Comparison of ENCODE assay signal across 8 cellular contexts in the genomic region with DNA sequence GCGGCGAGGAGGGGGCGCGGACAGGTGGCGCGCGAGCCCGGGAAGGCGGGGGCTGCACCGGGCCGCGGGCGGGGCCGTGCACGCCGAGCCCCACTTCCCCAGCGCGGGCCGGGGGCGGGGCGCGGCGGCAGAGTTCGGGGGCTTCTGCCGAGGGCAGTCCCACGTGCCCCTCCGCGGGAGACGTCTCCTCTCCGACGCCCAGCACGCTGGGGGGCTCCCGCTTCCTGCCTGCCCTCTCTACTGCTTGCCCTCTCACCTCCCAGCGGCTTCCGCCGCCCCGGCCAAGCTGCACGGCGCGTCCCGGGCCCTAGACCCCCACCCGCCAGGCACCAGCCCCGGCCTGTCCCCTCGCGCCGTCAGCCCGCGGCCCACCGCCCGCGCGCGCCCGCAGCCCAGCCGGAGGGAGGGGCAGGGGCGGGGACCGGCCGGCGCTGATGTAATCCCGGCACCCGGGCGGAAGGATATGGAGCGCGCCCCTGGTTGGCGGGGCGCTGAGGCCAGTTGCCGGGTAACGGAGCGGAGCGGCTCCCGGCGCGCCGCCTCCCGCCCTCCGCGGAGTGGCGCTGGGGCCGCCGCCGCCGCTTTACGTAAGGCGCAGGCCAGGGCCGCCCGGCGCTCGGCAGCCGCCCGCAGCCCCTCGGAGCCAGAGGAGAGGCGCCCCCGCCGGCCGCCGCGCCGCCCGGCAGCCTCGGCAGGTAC. TPM values are rescaled to one million over a fixed set of nuclear protein-coding genes. Genes with fewer than 3 reads are reported as not detected.
DNase-seq lines count a peak whose midpoint lies in the region; ATAC-seq and TF ChIP-seq lines count a peak whose summit lies in the region.

A gene with protein sequence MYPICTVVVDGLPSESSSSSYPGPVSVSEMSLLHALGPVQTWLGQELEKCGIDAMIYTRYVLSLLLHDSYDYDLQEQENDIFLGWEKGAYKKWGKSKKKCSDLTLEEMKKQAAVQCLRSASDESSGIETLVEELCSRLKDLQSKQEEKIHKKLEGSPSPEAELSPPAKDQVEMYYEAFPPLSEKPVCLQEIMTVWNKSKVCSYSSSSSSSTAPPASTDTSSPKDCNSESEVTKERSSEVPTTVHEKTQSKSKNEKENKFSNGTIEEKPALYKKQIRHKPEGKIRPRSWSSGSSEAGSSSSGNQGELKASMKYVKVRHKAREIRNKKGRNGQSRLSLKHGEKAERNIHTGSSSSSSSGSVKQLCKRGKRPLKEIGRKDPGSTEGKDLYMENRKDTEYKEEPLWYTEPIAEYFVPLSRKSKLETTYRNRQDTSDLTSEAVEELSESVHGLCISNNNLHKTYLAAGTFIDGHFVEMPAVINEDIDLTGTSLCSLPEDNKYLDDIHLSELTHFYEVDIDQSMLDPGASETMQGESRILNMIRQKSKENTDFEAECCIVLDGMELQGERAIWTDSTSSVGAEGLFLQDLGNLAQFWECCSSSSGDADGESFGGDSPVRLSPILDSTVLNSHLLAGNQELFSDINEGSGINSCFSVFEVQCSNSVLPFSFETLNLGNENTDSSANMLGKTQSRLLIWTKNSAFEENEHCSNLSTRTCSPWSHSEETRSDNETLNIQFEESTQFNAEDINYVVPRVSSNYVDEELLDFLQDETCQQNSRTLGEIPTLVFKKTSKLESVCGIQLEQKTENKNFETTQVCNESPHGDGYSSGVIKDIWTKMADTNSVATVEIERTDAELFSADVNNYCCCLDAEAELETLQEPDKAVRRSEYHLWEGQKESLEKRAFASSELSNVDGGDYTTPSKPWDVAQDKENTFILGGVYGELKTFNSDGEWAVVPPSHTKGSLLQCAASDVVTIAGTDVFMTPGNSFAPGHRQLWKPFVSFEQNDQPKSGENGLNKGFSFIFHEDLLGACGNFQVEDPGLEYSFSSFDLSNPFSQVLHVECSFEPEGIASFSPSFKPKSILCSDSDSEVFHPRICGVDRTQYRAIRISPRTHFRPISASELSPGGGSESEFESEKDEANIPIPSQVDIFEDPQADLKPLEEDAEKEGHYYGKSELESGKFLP (N-terminal part only) (plus strand): TSS at position 581 of the 699 bp plus-strand sequence. CDS start 41,727 bp downstream, outside the sequence.

- DNase-seq in DMS 273 treated with DMSO at 0.1 percent for 48 hours (lab: John Stamatoyannopoulos, UW) (peak; percentile 33), OCI-M1 (lab: John Stamatoyannopoulos, UW) (peak; percentile 94), activated T-cell treated with anti-CD3 and anti-CD28 coated beads for 4 hours (peak; percentile 80), epithelial cell of proximal tubule (ENCODE audit: low read depth) (no peak)
- DNase-seq in stimulated activated CD8-positive, alpha-beta memory T cell treated with anti-CD3 and anti-CD28 coated beads, Interleukin-4, amount 100 ng/mL, for 4 hours (ENCODE audit: low read depth in 2 of 2, low spot score in 1 of 2): peak; percentile 65 to 81

- peak within 1 kb of the TSS; percentile 83 to 94 (median 92) for H3K4me3 Mint-ChIP-seq in IgD-negative memory B cell

- H3K9me3 ChIP-seq in mucosa of rectum (ENCODE audit: control insufficient read depth in 2 of 2, low read length in 2 of 2): no peaks in the 10 kb centered on the region

- no peaks in the 10 kb centered on the region for H3K27me3 ChIP-seq in mucosa of rectum (ENCODE audit: control insufficient read depth in 2 of 2, insufficient read depth in 2 of 2, low read length in 2 of 2)

- H3K4me1 ChIP-seq in mucosa of rectum (ENCODE audit: control insufficient read depth in 2 of 2, insufficient read depth in 2 of 2, low read length in 2 of 2): peaks cover 19 to 25% of the 10 kb centered on the region in 2 donors

- no peak for TF ChIP-seq CTCF in epithelial cell of proximal tubule (conservative IDR thresholded peaks at IDR 0.05; ENCODE audit: low read depth, low read length)

- peak within 1 kb of the TSS; percentile 98 to 99 for H3K27ac ChIP-seq in mucosa of rectum (ENCODE audit: low read depth in 2 of 2, low read length in 2 of 2)

- peak within 1 kb of the TSS; percentile 83 to 92 (median 88) for H3K27ac Mint-ChIP-seq in IgD-negative memory B cell

- no peaks in the 10 kb centered on the region for H3K36me3 Mint-ChIP-seq in IgD-negative memory B cell

- ATAC-seq in GM21528 (IDR thresholded peaks at IDR 0.05; ENCODE audit: low FRiP score, unreplicated experiment): peak; percentile 73

- no peaks in the 10 kb centered on the region for H3K36me3 ChIP-seq in mucosa of rectum (ENCODE audit: control insufficient read depth in 2 of 2, insufficient read depth in 2 of 2, low read length in 2 of 2)

- peaks cover 22 to 31% (median 30%) of the 10 kb centered on the region in 3 donors for H3K4me1 Mint-ChIP-seq in IgD-negative memory B cell

- H3K9ac ChIP-seq in mucosa of rectum (ENCODE audit: low read depth in 1 of 2, low read length in 2 of 2): peak within 1 kb of the TSS; percentile 88 to 97

- no peaks in the 10 kb centered on the region for H3K9me3 Mint-ChIP-seq in IgD-negative memory B cell

- H3K4me3 ChIP-seq in epithelial cell of proximal tubule (ENCODE audit: low read depth, low read length) (peak within 1 kb of the TSS; percentile 85), mucosa of rectum (ENCODE audit: low read length in 2 of 2) (peak within 1 kb of the TSS; percentile 85 to 91)

- H3K27me3 Mint-ChIP-seq in IgD-negative memory B cell: no peaks in the 10 kb centered on the region

RNA-seq across cellular contexts. Expression of the gene that starts here (rescaled TPM):
- polyA plus RNA-seq in IgD-negative memory B cell: 9.3 TPM
- total RNA-seq in epithelial cell of proximal tubule: 15.0 and 20.9 TPM in 2 replicates
